Comparison of ENCODE assay signal across 8 cellular contexts in the genomic region with DNA sequence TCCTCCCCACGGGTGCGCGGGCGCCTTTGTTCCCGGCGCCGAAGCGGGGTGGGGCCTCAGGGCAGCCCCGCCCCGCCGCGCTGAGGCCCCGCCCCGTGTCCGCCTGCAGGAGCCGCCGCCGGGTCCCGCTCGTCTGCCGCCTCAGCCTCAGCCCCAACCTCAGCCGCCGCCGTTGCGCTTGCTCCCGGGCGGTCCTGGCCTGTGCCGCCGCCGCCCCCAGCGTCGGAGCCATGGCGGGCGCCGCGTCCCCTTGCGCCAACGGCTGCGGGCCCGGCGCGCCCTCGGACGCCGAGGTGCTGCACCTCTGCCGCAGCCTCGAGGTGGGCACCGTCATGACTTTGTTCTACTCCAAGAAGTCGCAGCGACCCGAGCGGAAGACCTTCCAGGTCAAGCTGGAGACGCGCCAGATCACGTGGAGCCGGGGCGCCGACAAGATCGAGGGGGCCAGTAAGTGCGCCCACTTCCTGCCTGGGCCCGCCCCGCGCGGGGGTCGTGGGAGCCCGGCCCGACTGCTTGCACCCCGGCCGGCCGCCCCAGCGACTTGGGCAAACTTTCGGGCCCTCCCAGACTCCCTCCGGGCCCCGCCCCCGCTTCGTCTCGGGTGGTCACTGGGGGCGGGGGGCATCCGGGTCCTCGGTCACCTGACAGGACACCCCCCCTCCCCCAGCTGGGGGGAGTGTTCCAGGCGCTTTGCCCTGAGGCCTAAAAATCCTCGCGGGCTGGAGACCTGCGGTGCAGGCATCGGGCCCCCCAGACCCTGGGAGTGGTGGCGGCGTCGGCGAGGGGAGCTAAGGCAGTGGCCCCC. TPM values are rescaled to one million over a fixed set of nuclear protein-coding genes. Genes with fewer than 3 reads are reported as not detected.
DNase-seq lines count a peak whose midpoint lies in the region; ATAC-seq, FAIRE-seq and TF ChIP-seq lines count a peak whose summit lies in the region.

Gene PLCG1, plus strand, starts transcription at position 132 of the 805 bp plus-strand sequence. Its CDS starts 99 bp downstream, at position 231.

- H3K36me3 ChIP-seq in right atrium auricular region: no peaks in the 10 kb centered on the region

- peaks cover 0 to 59% of the 10 kb centered on the region in 2 donors for H3K4me1 ChIP-seq in right atrium auricular region

- no peaks in the 10 kb centered on the region for H3K27me3 ChIP-seq in right atrium auricular region

- FAIRE-seq in urothelium cell line (lab: Jason Lieb, UNC): no peak

- H3K36me3 Mint-ChIP-seq in T-helper 1 cell treated with Interleukin-12 subunit alpha and Interleukin-12 subunit beta and Interleukin-4 antibody, amounts not matched to agents 30 μg/mL and 1 μg/mL, for 36 hours (ENCODE audit: low read depth): peaks cover 19% of the 10 kb centered on the region

- no peaks in the 10 kb centered on the region for H3K9me3 ChIP-seq in right atrium auricular region

- DNase-seq in GM10266 (ENCODE audit: extremely low spot score) (peak; percentile 93), NCI-H1105 (lab: John Stamatoyannopoulos, UW) (peak; percentile 79), amygdala (lab: John Stamatoyannopoulos, UW) (peak in 48 of 56 donors; percentile 25 to 91 (median 78)), right atrium auricular region (ENCODE audit: low spot score) (no peak), putamen (ENCODE audit: low spot score) (peak; percentile 90), urothelium cell line (ENCODE audit: low spot score) (peak; percentile 95)

- H3K9me3 Mint-ChIP-seq in T-helper 1 cell treated with Interleukin-12 subunit alpha and Interleukin-12 subunit beta and Interleukin-4 antibody, amounts not matched to agents 30 μg/mL and 1 μg/mL, for 36 hours: no peaks in the 10 kb centered on the region

- ATAC-seq in HG02588 (IDR thresholded peaks at IDR 0.05; ENCODE audit: unreplicated experiment): peak; percentile 57

- H3K27ac Mint-ChIP-seq in T-helper 1 cell treated with Interleukin-12 subunit alpha and Interleukin-12 subunit beta and Interleukin-4 antibody, amounts not matched to agents 30 μg/mL and 1 μg/mL, for 36 hours: peak within 1 kb of the TSS; percentile 93

- H3K4me3 ChIP-seq in right atrium auricular region: peak within 1 kb of the TSS; percentile 81

- no peaks in the 10 kb centered on the region for H3K27me3 Mint-ChIP-seq in T-helper 1 cell treated with Interleukin-12 subunit alpha and Interleukin-12 subunit beta and Interleukin-4 antibody, amounts not matched to agents 30 μg/mL and 1 μg/mL, for 36 hours (ENCODE audit: low read depth)

- H3K4me1 Mint-ChIP-seq in T-helper 1 cell treated with Interleukin-12 subunit alpha and Interleukin-12 subunit beta and Interleukin-4 antibody, amounts not matched to agents 30 μg/mL and 1 μg/mL, for 36 hours (ENCODE audit: low read depth): peaks cover 64% of the 10 kb centered on the region

- H3K4me3 Mint-ChIP-seq in T-helper 1 cell treated with Interleukin-12 subunit alpha and Interleukin-12 subunit beta and Interleukin-4 antibody, amounts not matched to agents 30 μg/mL and 1 μg/mL, for 36 hours: peak within 1 kb of the TSS; percentile 89

- H3K27ac ChIP-seq in right atrium auricular region: peak within 1 kb of the TSS; percentile 94 to 96

- TF ChIP-seq CTCF in GM10266 (IDR thresholded peaks at IDR 0.05; ENCODE audit: control insufficient read depth, insufficient read depth, low read depth, missing control alignments) (no peak), right atrium auricular region (IDR thresholded peaks at IDR 0.05) (no peak)

RNA-seq across cellular contexts. Expression of gene PLCG1, which starts in this region (rescaled TPM):
- total RNA-seq in right atrium auricular region: 10 to 100 TPM; 24.1 to 59.5 TPM
